Comparison of ENCODE assay signal across 8 cellular contexts in genomic region chr10:91162495-91163268, GRCh38.
DNase-seq lines count a peak whose midpoint lies in the region; ATAC-seq lines count a peak whose summit lies in the region.

No MANE protein-coding gene starts in this region.

- DNase-seq in SKM-1 treated with dmso at 0.1 percent for 144 hours (lab: John Stamatoyannopoulos, UW; ENCODE audit: unreplicated experiment): peak; percentile 35
- no peak for DNase-seq in SKM-1 (lab: John Stamatoyannopoulos, UW; ENCODE audit: unreplicated experiment)
- DNase-seq in NCI-H526 treated with DMSO at 0.1 percent for 48 hours (lab: John Stamatoyannopoulos, UW): peak; percentile 20
- peak; percentile 61 for DNase-seq in activated T-cell treated with anti-CD3 and anti-CD28 coated beads for 48 hours (ENCODE audit: low read depth)
- DNase-seq in epidermal melanocyte (ENCODE audit: insufficient read length, low spot score): peak; percentile 59
- peak; percentile 84 for DNase-seq in midbrain (lab: John Stamatoyannopoulos, UW)
- peak; percentile 56 for DNase-seq in stimulated activated CD8-positive, alpha-beta memory T cell treated with anti-CD3 and anti-CD28 coated beads, Interleukin-15, amount 100 ng/mL, for 24 hours (ENCODE audit: low read depth)

- ATAC-seq in HG02970 (IDR thresholded peaks at IDR 0.05; ENCODE audit: low FRiP score, unreplicated experiment): peak; percentile 52
